In the genomic region with DNA sequence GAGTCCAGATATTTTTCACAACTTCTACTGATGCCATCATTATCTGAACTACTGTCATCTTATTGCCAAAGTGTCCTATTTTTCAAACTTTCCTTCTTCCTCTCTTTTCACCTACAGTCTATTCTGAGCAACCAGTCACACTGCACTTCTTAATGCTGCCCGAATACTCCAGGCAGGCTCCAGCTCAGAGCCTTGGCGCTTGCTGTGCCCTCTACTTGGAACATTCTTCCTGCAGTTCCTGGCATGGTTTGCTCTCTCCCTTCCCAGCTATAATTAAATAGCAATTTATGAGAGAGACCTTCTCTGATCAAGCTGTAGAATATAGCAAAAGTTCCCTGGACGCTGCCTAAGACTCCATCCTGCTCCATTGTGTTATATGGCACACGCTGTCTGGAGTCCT, we compare ENCODE assay signal across 19 cellular contexts.
DNase-seq lines count a peak whose midpoint lies in the region; ATAC-seq and TF ChIP-seq lines count a peak whose summit lies in the region.
"Had no signal": no experiment of that assay in that cellular context is flagged by ENCODE, and none has a peak within 500 bp of the region (broad histone marks: within the 10 kb centered on the region; RNA-seq: fewer than 3 reads in every experiment).

No MANE protein-coding gene starts in this region.

- H3K27me3 ChIP-seq in dorsolateral prefrontal cortex: no peaks in the 10 kb centered on the region

- no peak for DNase-seq in dorsolateral prefrontal cortex
- DNase-seq in medulla oblongata (ENCODE audit: extremely low spot score): peak; percentile 37
- DNase-seq in NCI-H1436 (lab: John Stamatoyannopoulos, UW): no peak
- no peak for DNase-seq in activated T-helper 1 cell treated with anti-CD3 and anti-CD28 coated beads, Interleukin-12 subunit alpha, Interleukin-12 subunit beta, Interleukin-2, Interleukin-4 antibody, amounts not matched to agents 30 ng/mL and 10 ng/mL and 1 ng/mL, durations not matched to agents 14 hours and 24 hours and 36 hours (ENCODE audit: low spot score)
- DNase-seq: 8988T; ACHN; AML-193; CD4-positive, alpha-beta memory T cell; COR-L47; DMS153; DND-41; GM23248; H7; HCEC 1CT had no signal

- H3K27ac Mint-ChIP-seq in activated T-helper 1 cell treated with anti-CD3 and anti-CD28 coated beads, Interleukin-12 subunit alpha, Interleukin-12 subunit beta, Interleukin-2, Interleukin-4 antibody, amounts not matched to agents 30 ng/mL and 10 ng/mL and 1 ng/mL, durations not matched to agents 14 hours and 24 hours and 36 hours: no peak overlapping the region
- H3K27ac Mint-ChIP-seq: CD4-positive, alpha-beta memory T cell had no signal

- no peaks in the 10 kb centered on the region for H3K36me3 Mint-ChIP-seq in activated T-helper 1 cell treated with anti-CD3 and anti-CD28 coated beads, Interleukin-12 subunit alpha, Interleukin-12 subunit beta, Interleukin-2, Interleukin-4 antibody, amounts not matched to agents 30 ng/mL and 10 ng/mL and 1 ng/mL, durations not matched to agents 14 hours and 24 hours and 36 hours (ENCODE audit: low read depth)
- H3K36me3 Mint-ChIP-seq: CD4-positive, alpha-beta memory T cell had no signal

- no peak for ATAC-seq in GM18858 (IDR thresholded peaks at IDR 0.05; ENCODE audit: unreplicated experiment)
- ATAC-seq: A549, GM12878 had no signal

- H3K27ac ChIP-seq in angular gyrus (ENCODE audit: low read depth, low read length): peak overlapping the region; percentile 84
- H3K27ac ChIP-seq in dorsolateral prefrontal cortex: peak overlapping the region in 54 of 59 donors; percentile 5 to 92 (median 76)
- peak overlapping the region; percentile 69 for H3K27ac ChIP-seq in temporal lobe (ENCODE audit: low read depth, low read length)
- H3K27ac ChIP-seq: A549, GM23248 had no signal

- no peak for TF ChIP-seq CTCF in dorsolateral prefrontal cortex (IDR thresholded peaks at IDR 0.05 in 54 of 56, conservative IDR thresholded peaks at IDR 0.05 in 2 of 56; ENCODE audit: low read depth in 1 of 56, partially characterized antibody in 56 of 56)

- H3K4me3 ChIP-seq in dorsolateral prefrontal cortex: no peak overlapping the region
- H3K4me3 ChIP-seq: A549, GM12878, GM23248 had no signal

- no peaks in the 10 kb centered on the region for H3K9me3 Mint-ChIP-seq in activated T-helper 1 cell treated with anti-CD3 and anti-CD28 coated beads, Interleukin-12 subunit alpha, Interleukin-12 subunit beta, Interleukin-2, Interleukin-4 antibody, amounts not matched to agents 30 ng/mL and 10 ng/mL and 1 ng/mL, durations not matched to agents 14 hours and 24 hours and 36 hours

- no peaks in the 10 kb centered on the region for H3K4me1 Mint-ChIP-seq in activated T-helper 1 cell treated with anti-CD3 and anti-CD28 coated beads, Interleukin-12 subunit alpha, Interleukin-12 subunit beta, Interleukin-2, Interleukin-4 antibody, amounts not matched to agents 30 ng/mL and 10 ng/mL and 1 ng/mL, durations not matched to agents 14 hours and 24 hours and 36 hours (ENCODE audit: low read depth)
- H3K4me1 Mint-ChIP-seq: CD4-positive, alpha-beta memory T cell had no signal

- intact Hi-C loops in dorsolateral prefrontal cortex (cut with DNase I): no loop called here
- intact Hi-C loops in activated T-helper 1 cell treated with anti-CD3 and anti-CD28 coated beads, Interleukin-12 subunit alpha, Interleukin-12 subunit beta, Interleukin-2, Interleukin-4 antibody, amounts not matched to agents 30 ng/mL and 10 ng/mL and 1 ng/mL, durations not matched to agents 14 hours and 24 hours and 36 hours (cut with micrococcal nuclease): no loop called here

- H3K4me3 Mint-ChIP-seq in activated T-helper 1 cell treated with anti-CD3 and anti-CD28 coated beads, Interleukin-12 subunit alpha, Interleukin-12 subunit beta, Interleukin-2, Interleukin-4 antibody, amounts not matched to agents 30 ng/mL and 10 ng/mL and 1 ng/mL, durations not matched to agents 14 hours and 24 hours and 36 hours: no peak overlapping the region
- H3K4me3 Mint-ChIP-seq: CD4-positive, alpha-beta memory T cell had no signal

- no peaks in the 10 kb centered on the region for H3K27me3 Mint-ChIP-seq in activated T-helper 1 cell treated with anti-CD3 and anti-CD28 coated beads, Interleukin-12 subunit alpha, Interleukin-12 subunit beta, Interleukin-2, Interleukin-4 antibody, amounts not matched to agents 30 ng/mL and 10 ng/mL and 1 ng/mL, durations not matched to agents 14 hours and 24 hours and 36 hours (ENCODE audit: insufficient read depth)
- H3K27me3 Mint-ChIP-seq: CD4-positive, alpha-beta memory T cell had no signal
